Comparison of ENCODE assay signal across 21 cellular contexts in the genomic region with DNA sequence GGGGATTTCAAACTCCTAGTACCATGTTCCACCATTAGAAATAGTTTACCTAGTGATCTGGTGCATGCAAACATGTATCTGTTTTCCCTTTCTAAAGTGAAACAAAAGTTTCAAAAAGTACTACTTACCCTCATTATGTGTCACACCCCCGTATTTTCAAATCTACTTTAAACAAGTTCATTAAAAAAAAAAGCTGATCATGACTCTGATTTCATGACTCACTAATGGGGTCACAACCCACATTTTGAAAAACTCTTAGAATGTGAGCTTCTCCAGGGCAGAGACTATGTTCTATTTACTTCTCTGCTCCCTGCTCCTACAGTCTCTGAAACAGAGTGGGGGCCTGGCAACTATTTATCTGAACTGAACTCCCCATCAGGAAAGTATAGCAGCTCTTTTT. TPM values are rescaled to one million over a fixed set of nuclear protein-coding genes. Genes with fewer than 3 reads are reported as not detected.
"Had no signal": no experiment of that assay in that cellular context is flagged by ENCODE, and none has a peak within 500 bp of the region (broad histone marks: within the 10 kb centered on the region; RNA-seq: fewer than 3 reads in every experiment).

No MANE protein-coding gene starts in this region.

- H3K36me3 ChIP-seq: ascending aorta, breast epithelium, lower lobe of right lung, sigmoid colon, spleen, tibial nerve, vagina had no signal

- H3K4me3 Mint-ChIP-seq: activated B cell treated with CpG ODN at 0.5 μM for 24 hours; activated CD4-positive, alpha-beta T cell treated with anti-CD3 and anti-CD28 coated beads, Interleukin-2, amount 10 ng/mL, durations not matched to agents 7 days and 5 days; activated naive CD4-positive, alpha-beta T cell treated with anti-CD3 and anti-CD28 coated beads, Interleukin-2, amount 10 ng/mL, durations not matched to agents 7 days and 5 days; activated naive CD8-positive, alpha-beta T cell treated with anti-CD3 and anti-CD28 coated beads, Interleukin-2, amount 50 U/mL, for 24 hours; nephron; T-cell had no signal

- H3K79me2 ChIP-seq: parathyroid adenoma had no signal

- H3K9ac ChIP-seq: parathyroid adenoma had no signal

- H3K4me3 ChIP-seq: ascending aorta, breast epithelium, lower lobe of right lung, sigmoid colon, spleen, tibial nerve, vagina had no signal

- H3K4me1 ChIP-seq: ascending aorta, breast epithelium, sigmoid colon, vagina had no signal

- H2AFZ ChIP-seq: parathyroid adenoma had no signal

- H3K27me3 ChIP-seq: ascending aorta, breast epithelium, sigmoid colon, tibial nerve, vagina had no signal

- ATAC-seq: activated naive CD8-positive, alpha-beta T cell treated with anti-CD3 and anti-CD28 coated beads, Interleukin-2, amount 50 U/mL, for 24 hours; left cardiac atrium; lower lobe of right lung; SK-N-SH treated with all-trans-retinoic acid at 6 μM for 48 hours; T-cell had no signal

- DNase-seq: activated B cell treated with CpG ODN at 0.5 μM for 24 hours; activated CD4-positive, alpha-beta T cell treated with anti-CD3 and anti-CD28 coated beads, Interleukin-2, amount 10 ng/mL, durations not matched to agents 7 days and 5 days; activated effector memory CD4-positive, alpha-beta T cell treated with Interleukin-2 at 50 U/mL for 16 hours; activated naive CD4-positive, alpha-beta T cell treated with anti-CD3 and anti-CD28 coated beads, Interleukin-2, amount 10 ng/mL, durations not matched to agents 7 days and 5 days; activated naive CD8-positive, alpha-beta T cell treated with anti-CD3 and anti-CD28 coated beads, Interleukin-2, amount 50 U/mL, for 24 hours; cortex of kidney; left cardiac atrium; lower lobe of right lung; sigmoid colon; spleen; stimulated activated naive CD4-positive, alpha-beta T cell; T-cell had no signal

- H3K4me1 Mint-ChIP-seq: activated B cell treated with CpG ODN at 0.5 μM for 24 hours had no signal

- H3K9me3 Mint-ChIP-seq: activated B cell treated with CpG ODN at 0.5 μM for 24 hours; activated CD4-positive, alpha-beta T cell treated with anti-CD3 and anti-CD28 coated beads, Interleukin-2, amount 10 ng/mL, durations not matched to agents 7 days and 5 days; activated naive CD4-positive, alpha-beta T cell treated with anti-CD3 and anti-CD28 coated beads, Interleukin-2, amount 10 ng/mL, durations not matched to agents 7 days and 5 days; activated naive CD8-positive, alpha-beta T cell treated with anti-CD3 and anti-CD28 coated beads, Interleukin-2, amount 50 U/mL, for 24 hours; nephron; T-cell had no signal

- H3K36me3 Mint-ChIP-seq: activated naive CD4-positive, alpha-beta T cell treated with anti-CD3 and anti-CD28 coated beads, Interleukin-2, amount 10 ng/mL, durations not matched to agents 7 days and 5 days; T-cell had no signal

- H3K27ac ChIP-seq: ascending aorta, lower lobe of right lung, parathyroid adenoma, sigmoid colon, tibial nerve, vagina had no signal

- H3K9me3 ChIP-seq: ascending aorta, breast epithelium, lower lobe of right lung, sigmoid colon, spleen, tibial nerve, vagina had no signal

RNA-seq across cellular contexts. Expression of a gene that starts 18.2 kb away (rescaled TPM):
- total RNA-seq: activated B cell treated with CpG ODN at 0.5 μM for 24 hours; activated CD4-positive, alpha-beta T cell treated with anti-CD3 and anti-CD28 coated beads, Interleukin-2, amount 10 ng/mL, durations not matched to agents 7 days and 5 days; activated CD8-positive, alpha-beta memory T cell treated with anti-CD3 and anti-CD28 coated beads for 36 hours; ascending aorta; glomerular endothelial cell; left cardiac atrium; spleen; T-cell; tibial nerve; vagina had no signal
- polyA plus RNA-seq: spleen had no signal
